In genomic region chr18:79986726-79987125, GRCh38 we compare ENCODE assay signal across 2 cellular contexts.
TF ChIP-seq lines count a peak whose summit lies in the region.

No MANE protein-coding gene starts in this region.

TF ChIP-seq in SK-N-SH, 30 proteins besides CTCF, POLR2A, EP300 and RAD21 (continued from another document):
- TF ChIP-seq GATA2 (CRISPR knock-in tag; IDR thresholded peaks at IDR 0.05) (no peak), TCF12 (IDR thresholded peaks at IDR 0.05) (no peak), YY1 (IDR thresholded peaks at IDR 0.05; ENCODE audit: low read depth) (no peak), PBX3 (IDR thresholded peaks at IDR 0.05) (no peak), MXI1 (IDR thresholded peaks at IDR 0.05; ENCODE audit: low read depth, low read length) (no peak), SIN3A (IDR thresholded peaks at IDR 0.05; ENCODE audit: borderline replicate concordance, low read depth, low read length) (no peak), FOXM1 (IDR thresholded peaks at IDR 0.05; ENCODE audit: low read depth) (no peak), CHD2 (IDR thresholded peaks at IDR 0.05; ENCODE audit: low read length, partially characterized antibody) (no peak), MAX (IDR thresholded peaks at IDR 0.05; ENCODE audit: low read depth) (no peak), NRF1 (IDR thresholded peaks at IDR 0.05; ENCODE audit: low read depth, low read length) (no peak), ZBTB33 (IDR thresholded peaks at IDR 0.05; ENCODE audit: borderline replicate concordance, low read depth) (no peak)

TF ChIP-seq in SK-N-SH treated with all-trans-retinoic acid at 6 μM for 48 hours, 23 proteins besides CTCF, POLR2A, EP300 and RAD21 (continued from another document):
- no peak for TF ChIP-seq PATZ1 (CRISPR knock-in tag; IDR thresholded peaks at IDR 0.05; ENCODE audit: borderline replicate concordance)
- no peak for TF ChIP-seq SNAI2 (CRISPR knock-in tag; IDR thresholded peaks at IDR 0.05)
- no peak for TF ChIP-seq RARB (CRISPR knock-in tag; IDR thresholded peaks at IDR 0.05)
- no peak for TF ChIP-seq POU6F1 (CRISPR knock-in tag; IDR thresholded peaks at IDR 0.05; ENCODE audit: borderline replicate concordance, low read depth)
- TF ChIP-seq GLIS3 (CRISPR knock-in tag; IDR thresholded peaks at IDR 0.05): no peak
TF ChIP-seq in SK-N-SH treated with all-trans-retinoic acid at 6 μM for 48 hours: peak in this region for 0.
